1 cellular context compared by ENCODE assay signal in the genomic region with DNA sequence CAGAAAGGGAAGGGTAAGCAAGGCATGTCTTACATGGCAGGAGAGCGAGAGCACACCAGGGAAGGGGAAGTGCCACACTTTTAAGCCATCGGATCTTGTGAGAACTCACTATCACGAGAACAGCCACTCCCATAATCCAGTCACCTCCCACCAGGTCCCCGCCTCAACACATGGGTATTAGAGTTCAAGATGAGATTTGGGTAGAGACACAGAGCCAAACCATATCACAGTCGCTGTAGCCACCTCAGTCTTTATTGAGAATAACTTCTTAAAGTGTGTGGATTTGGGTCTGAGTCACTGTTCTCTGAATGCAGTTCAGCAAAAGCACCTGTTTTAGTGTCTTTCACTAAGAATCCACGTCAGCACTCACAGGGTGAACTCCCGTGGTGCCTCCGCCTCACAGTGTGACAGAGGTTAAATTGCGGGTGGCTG.
TF ChIP-seq lines count a peak whose summit lies in the region.

No MANE protein-coding gene starts in this region.

TF ChIP-seq in IMR-90, 13 proteins besides CTCF, POLR2A, EP300 and RAD21 (continued from another document):
- no peak for TF ChIP-seq RCOR1 (IDR thresholded peaks at IDR 0.05; ENCODE audit: insufficient replicate concordance, low read length)
- no peak for TF ChIP-seq SMC3 (IDR thresholded peaks at IDR 0.05; ENCODE audit: low read depth, low read length)
- TF ChIP-seq MAZ (IDR thresholded peaks at IDR 0.05; ENCODE audit: borderline replicate concordance, low read depth, low read length) = no peak
- TF ChIP-seq FOS (IDR thresholded peaks at IDR 0.05; ENCODE audit: low read depth, low read length) = no peak
- TF ChIP-seq, protein P1, sequence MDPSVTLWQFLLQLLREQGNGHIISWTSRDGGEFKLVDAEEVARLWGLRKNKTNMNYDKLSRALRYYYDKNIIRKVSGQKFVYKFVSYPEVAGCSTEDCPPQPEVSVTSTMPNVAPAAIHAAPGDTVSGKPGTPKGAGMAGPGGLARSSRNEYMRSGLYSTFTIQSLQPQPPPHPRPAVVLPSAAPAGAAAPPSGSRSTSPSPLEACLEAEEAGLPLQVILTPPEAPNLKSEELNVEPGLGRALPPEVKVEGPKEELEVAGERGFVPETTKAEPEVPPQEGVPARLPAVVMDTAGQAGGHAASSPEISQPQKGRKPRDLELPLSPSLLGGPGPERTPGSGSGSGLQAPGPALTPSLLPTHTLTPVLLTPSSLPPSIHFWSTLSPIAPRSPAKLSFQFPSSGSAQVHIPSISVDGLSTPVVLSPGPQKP (IDR thresholded peaks at IDR 0.05; ENCODE audit: borderline replicate concordance, low read depth, low read length) = no peak
- TF ChIP-seq CHD1 (IDR thresholded peaks at IDR 0.05; ENCODE audit: low read depth, low read length) = no peak
- no peak for TF ChIP-seq CEBPB (IDR thresholded peaks at IDR 0.05; ENCODE audit: low read depth, low read length)
- no peak for TF ChIP-seq USF2 (IDR thresholded peaks at IDR 0.05; ENCODE audit: low read depth, low read length)
- TF ChIP-seq NFE2L2 (IDR thresholded peaks at IDR 0.05; ENCODE audit: low read depth, low read length) = no peak
- TF ChIP-seq MXI1 (IDR thresholded peaks at IDR 0.05; ENCODE audit: borderline replicate concordance, low read depth, low read length) = no peak
TF ChIP-seq in IMR-90: peak in this region for 0.
